ENCODE assay signal across 9 cellular contexts in the genomic region with DNA sequence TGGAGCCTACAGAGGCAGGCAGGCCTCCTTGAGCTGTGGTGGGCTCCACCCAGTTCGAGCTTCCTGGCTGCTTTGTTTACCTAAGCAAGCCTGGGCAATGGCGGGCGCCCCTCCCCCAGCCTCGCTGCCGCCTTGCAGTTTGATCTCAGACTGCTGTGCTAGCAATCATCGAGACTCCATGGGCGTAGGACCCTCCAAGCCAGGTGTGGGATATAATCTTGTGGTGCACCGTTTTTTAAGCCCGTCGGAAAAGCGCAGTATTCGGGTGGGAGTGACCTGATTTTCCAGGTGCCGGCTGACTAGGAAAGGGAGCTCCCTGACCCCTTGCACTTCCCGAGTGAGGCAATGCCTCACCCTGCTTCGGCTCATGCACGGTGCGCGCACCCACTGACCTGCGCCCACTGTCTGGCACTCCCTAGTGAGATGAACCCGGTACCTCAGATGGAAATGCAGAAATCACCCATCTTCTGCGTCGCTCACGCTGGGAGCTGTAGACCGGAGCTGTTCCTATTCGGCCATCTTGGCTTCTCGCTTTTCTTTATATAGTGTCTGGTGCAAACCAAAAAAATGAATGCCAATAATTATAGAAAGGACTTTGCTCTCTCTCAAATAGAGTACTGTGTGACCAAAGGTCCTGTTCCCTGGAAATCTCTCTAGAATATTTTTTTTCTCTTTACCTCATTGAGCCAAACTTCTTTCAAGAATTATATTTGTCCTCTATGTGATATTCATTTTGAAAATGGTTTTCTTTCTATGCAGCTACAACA. TPM values are rescaled to one million over a fixed set of nuclear protein-coding genes. Genes with fewer than 3 reads are reported as not detected.
DNase-seq lines count a peak whose midpoint lies in the region; FAIRE-seq and TF ChIP-seq lines count a peak whose summit lies in the region.
"Not testable (repeated sequence)": the region's sequence is repeated elsewhere in the genome, so short reads cannot be mapped to it uniquely, and the experiment has no call there.
"Had no signal": no experiment of that assay in that cellular context is flagged by ENCODE, and none has a peak within 500 bp of the region (broad histone marks: within the 10 kb centered on the region; RNA-seq: fewer than 3 reads in every experiment).

No MANE protein-coding gene starts in this region.

- H3K4me3 ChIP-seq in SJCRH30 (peak overlapping the region; percentile 62), H1 (ENCODE audit: extremely low read depth in 1 of 4, insufficient read depth in 2 of 4, low read depth in 3 of 4, low read length in 4 of 4) (peak overlapping the region in 1 of 4 experiments; percentile 16; a peak in 1 of 8 replicates)

- H3K14ac ChIP-seq in H1 (ENCODE audit: insufficient read length), result not testable (repeated sequence)

- H4K8ac ChIP-seq in H1 (ENCODE audit: extremely low read depth, insufficient read depth, low read length), result not testable (repeated sequence)

- not testable (repeated sequence) for H4K20me1 ChIP-seq in H1 (replicated peaks in 1 of 2; ENCODE audit: control insufficient read depth in 1 of 2, insufficient read depth in 2 of 2, low read length in 2 of 2)

- not testable (repeated sequence) for FAIRE-seq in H1 (lab: Jason Lieb, UNC)

- POLR2A ChIA-PET in H1 (lab: Charles Lee; ENCODE audit: partially characterized antibody), result interaction anchor here (0.6 to 1.9 kb wide), 5 partner anchors 9 to 29 kb away, joined by 3 to 8 read pairs (median 4); no protein-coding TSS in a partner anchor

- H3K79me1 ChIP-seq in H1 (ENCODE audit: low read depth, low read length), result not testable (repeated sequence)

- H3K79me2 ChIP-seq in H1 (ENCODE audit: control insufficient read depth in 1 of 2, insufficient read depth in 2 of 2, low read length in 2 of 2), result not testable (repeated sequence)

- not testable (repeated sequence) for H3K4ac ChIP-seq in H1 (replicated peaks; ENCODE audit: insufficient read length, low read depth, low read length)

- not testable (repeated sequence) for H2BK120ac ChIP-seq in H1 (replicated peaks; ENCODE audit: low read depth, low read length)

- not testable (repeated sequence) for H2BK12ac ChIP-seq in H1 (ENCODE audit: low read depth, low read length)

- not testable (repeated sequence) for H3K4me2 ChIP-seq in H1 (ENCODE audit: insufficient read depth in 1 of 2, low read depth in 2 of 2, low read length in 2 of 2)

- not testable (repeated sequence) for TF ChIP-seq EP300 in H1 (IDR thresholded peaks at IDR 0.05; ENCODE audit: borderline replicate concordance in 1 of 2, low read depth in 2 of 2, low read length in 2 of 2)

- peak overlapping the region; percentile 32; the same call in 1 of the 2 replicates for H3K27ac ChIP-seq in SJCRH30
- not testable (repeated sequence) for H3K27ac ChIP-seq in H1 (ENCODE audit: low read depth, low read length)

- not testable (repeated sequence) for H2AFZ ChIP-seq in H1 (ENCODE audit: low read length)

- H3K18ac ChIP-seq in H1 (ENCODE audit: extremely low read depth, low read length), result not testable (repeated sequence)

- H2BK15ac ChIP-seq in H1 (ENCODE audit: low read length), result not testable (repeated sequence)

- H3K36me3 ChIP-seq in SJCRH30; H1 (ENCODE audit: control insufficient read depth in 2 of 4, insufficient read depth in 4 of 4, low read length in 3 of 4): not testable (repeated sequence)

- H3K9me3 ChIP-seq in SJCRH30 (replicated peaks); H1 (ENCODE audit: insufficient read depth in 2 of 2, low read depth in 1 of 2, low read length in 1 of 2): not testable (repeated sequence)

- H3K27me3 ChIP-seq in SJCRH30; H1 (replicated peaks in 1 of 4; ENCODE audit: control insufficient read depth in 3 of 4, extremely low read depth in 1 of 4, insufficient read depth in 3 of 4, low read length in 3 of 4): not testable (repeated sequence)

- H3K56ac ChIP-seq in H1 (replicated peaks; ENCODE audit: insufficient read length, low read depth, low read length), result not testable (repeated sequence)

- H3K23me2 ChIP-seq in H1 (ENCODE audit: low read depth, low read length), result not testable (repeated sequence)

- not testable (repeated sequence) for H4K91ac ChIP-seq in H1 (replicated peaks; ENCODE audit: insufficient read length, low read length)

- DNase-seq in DMS53 treated with DMSO at 0.1 percent for 48 hours (lab: John Stamatoyannopoulos, UW; ENCODE audit: unreplicated experiment), result peak; percentile 71
- DNase-seq in HT-29 (ENCODE audit: low spot score), result peak; percentile 22
- DNase-seq in NCI-H1436 (lab: John Stamatoyannopoulos, UW), result peak; percentile 2
- peak; percentile 2 for DNase-seq in NCI-H345 (lab: John Stamatoyannopoulos, UW)
- peak; percentile 4 to 10 for DNase-seq in SJCRH30
- peak in 1 of 2 experiments; percentile 62 for DNase-seq in H1 (ENCODE audit: low read depth in 1 of 2, low spot score in 2 of 2)
- DNase-seq in mucosa of gallbladder (ENCODE audit: low spot score), result peak; percentile 11

- H2BK5ac ChIP-seq in H1 (ENCODE audit: low read depth, low read length), result not testable (repeated sequence)

- not testable (repeated sequence) for TF ChIP-seq RAD21 in H1 (IDR thresholded peaks at IDR 0.05 in 1 of 2, conservative IDR thresholded peaks at IDR 0.05 in 1 of 2; ENCODE audit: low read depth in 2 of 2, low read length in 2 of 2)

- H2BK20ac ChIP-seq in H1 (ENCODE audit: low read length), result not testable (repeated sequence)

- H4K5ac ChIP-seq in H1 (ENCODE audit: insufficient read length, low read depth, low read length), result not testable (repeated sequence)

- TF ChIP-seq CTCF in H1 (IDR thresholded peaks at IDR 0.05; ENCODE audit: control extremely low read depth in 1 of 3, insufficient read depth in 1 of 3, low read depth in 1 of 3, low read length in 3 of 3), result not testable (repeated sequence)

- WGBS in H1 (ENCODE audit: extremely low coverage in 1 of 2, insufficient coverage in 1 of 2, insufficient read length in 1 of 2, insufficient replicate concordance in 2 of 2, low coverage in 1 of 2, low lambda C conversion rate in 2 of 2, missing lambda C conversion rate in 1 of 2), 2 experiments, result 93% methylated on average over 13 of the region's 26 CpGs; no CpG with 5 or more reads in 1 of the 2 experiments

- H3K9ac ChIP-seq in H1 (replicated peaks in 1 of 4; ENCODE audit: extremely low read depth in 1 of 4, low read depth in 3 of 4, low read length in 3 of 4), result not testable (repeated sequence)

- H3K23ac ChIP-seq in H1 (ENCODE audit: insufficient read length), result not testable (repeated sequence)

- CTCF ChIA-PET in H1 (lab: Charles Lee; ENCODE audit: partially characterized antibody), result interaction anchor here (1.7 kb wide), 1 partner anchor 16 kb away, joined by 3 read pairs; no protein-coding TSS in a partner anchor

- H2AK5ac ChIP-seq in H1 (ENCODE audit: low read depth, low read length), result not testable (repeated sequence)

- TF ChIP-seq POLR2A in H1 (IDR thresholded peaks at IDR 0.05; ENCODE audit: control extremely low read depth in 1 of 2, low read depth in 2 of 2, low read length in 2 of 2), result not testable (repeated sequence)

- not testable (repeated sequence) for H3K4me1 ChIP-seq in SJCRH30; H1 (replicated peaks in 1 of 4; ENCODE audit: control insufficient read depth in 3 of 4, insufficient read depth in 4 of 4, low read length in 3 of 4)

TF ChIP-seq in H1, 55 proteins besides CTCF, POLR2A, EP300 and RAD21:
- peak; percentile 37; the same call in 1 of the 2 replicates for TF ChIP-seq YY1 (IDR thresholded peaks at IDR 0.05; ENCODE audit: low read depth, low read length)

RNA-seq across cellular contexts. Expression of gene OTOGL, which starts 50.4 kb away (rescaled TPM):
- 0.13 and 0.18 TPM in 2 replicates for total RNA-seq in HT-29 (2014; rRNA removed; shearing (Covaris generic))
- 0.10 and 0.13 TPM in 2 replicates for total RNA-seq in SJCRH30 (2014; rRNA removed; shearing (Covaris generic))
- total RNA-seq in H1 (2021; fragmentation: NEBNext Ultra II Directional; extraction: Animal tissue kit (Norgen Biotek cat#: 25700)), result 0.17 and 0.31 TPM in 2 replicates
- polyA plus RNA-seq in H1 (2011; rRNA removed), result 0.11 and 0.12 TPM in 2 replicates
- polyA plus RNA-seq in H1 (2011; cell fraction: cytosol; rRNA removed), result 0.21 TPM
- polyA plus RNA-seq in H1 (2011; cell fraction: nucleus; rRNA removed), result 0.39 TPM
- polyA plus RNA-seq in H1 (2012, experiment 1 of 2), result 0.05 to 0.41 TPM (median 0.18 TPM) in 4 replicates
- polyA plus RNA-seq in H1 (2012, experiment 2 of 2), result not detected
- 0.14 TPM for polyA plus RNA-seq in H1 (2013, experiment 1 of 2)
- 0.09 TPM for polyA plus RNA-seq in H1 (2013, experiment 2 of 2)
- 0.59 and 0.66 TPM in 2 replicates for polyA minus RNA-seq in H1 (2011; rRNA and poly(A)+ RNA removed)
- 0.29 TPM for polyA minus RNA-seq in H1 (2011; cell fraction: cytosol; rRNA and poly(A)+ RNA removed)
- 1.1 TPM for polyA minus RNA-seq in H1 (2011; cell fraction: nucleus; rRNA and poly(A)+ RNA removed)
- 0.20 TPM for total RNA-seq in mucosa of gallbladder
- total RNA-seq: CD4-positive, alpha-beta memory T cell; T-cell had no signal
- polyA plus RNA-seq: CD4-positive, alpha-beta memory T cell had no signal
